Comparison of ENCODE assay signal across 14 cellular contexts in the genomic region with DNA sequence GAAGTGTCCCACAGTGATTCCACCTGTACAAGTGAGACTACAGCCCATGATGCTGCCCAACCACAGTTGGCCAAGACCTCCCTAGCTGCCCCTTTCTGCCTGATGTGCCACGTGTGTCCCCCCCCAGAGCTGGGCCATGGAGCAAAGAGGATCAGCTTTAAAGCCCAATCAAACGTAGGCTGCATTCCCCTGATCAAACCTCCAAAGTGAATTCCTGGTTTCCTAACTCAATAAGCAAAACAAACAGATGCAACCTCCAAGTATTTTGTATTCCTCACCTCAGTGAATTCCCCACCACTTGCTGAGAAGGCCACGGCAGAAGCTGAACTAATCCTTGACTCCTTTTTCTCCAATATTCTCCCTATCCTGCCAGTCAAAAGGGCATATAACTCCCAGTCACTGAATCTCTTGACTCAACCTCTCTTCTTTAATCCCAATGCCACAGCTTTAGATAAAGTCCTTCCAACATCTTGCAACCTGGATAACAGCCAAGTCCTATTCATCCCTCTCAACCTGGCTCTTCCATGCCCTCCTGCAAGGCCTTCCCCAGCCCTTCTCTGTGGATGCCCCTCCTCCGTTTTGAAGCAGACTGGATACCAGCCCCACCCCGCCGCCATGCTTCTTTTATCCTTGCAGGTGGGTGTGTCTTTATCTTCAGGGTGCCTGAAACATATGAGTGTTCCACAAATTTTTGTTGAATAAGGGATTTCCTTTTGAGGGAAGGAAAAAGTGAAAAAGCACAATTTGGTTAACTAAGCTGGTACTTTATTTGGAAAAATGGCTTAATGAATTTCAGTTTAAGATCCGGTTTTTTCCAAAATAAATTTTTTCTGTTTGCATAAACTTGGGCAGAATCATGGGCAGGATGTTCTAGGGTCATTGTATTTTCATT.
DNase-seq lines count a peak whose midpoint lies in the region; ATAC-seq and TF ChIP-seq lines count a peak whose summit lies in the region.
"Had no signal": no experiment of that assay in that cellular context is flagged by ENCODE, and none has a peak within 500 bp of the region (broad histone marks: within the 10 kb centered on the region; RNA-seq: fewer than 3 reads in every experiment).

No MANE protein-coding gene starts in this region.

- peak; percentile 35 for DNase-seq in DMS 273 (lab: John Stamatoyannopoulos, UW; ENCODE audit: unreplicated experiment)
- no peak for DNase-seq in DMS 273 treated with DMSO at 0.1 percent for 48 hours (lab: John Stamatoyannopoulos, UW)
- DNase-seq in CD8-positive, alpha-beta memory T cell, result no peak
- peak; percentile 15 for DNase-seq in RPMI7951 (ENCODE audit: low read depth)
- peak; percentile 46 for DNase-seq in fibroblast of the aortic adventitia (ENCODE audit: low read depth)
- DNase-seq in stimulated activated naive CD4-positive, alpha-beta T cell treated with Interleukin-2 at 50 U/mL for 16 hours (lab: John Stamatoyannopoulos, UW), result no peak
- DNase-seq in SHP77 treated with DMSO at 0.1 percent for 48 hours (lab: John Stamatoyannopoulos, UW), result no peak
- DNase-seq: activated T-cell treated with anti-CD3 and anti-CD28 coated beads, Interleukin-2, amount 50 U/mL, for 48 hours; Calu3; NCI-H187 had no signal

- peaks cover 65 to 78% (median 77%) of the 10 kb centered on the region in 3 donors for H3K4me1 Mint-ChIP-seq in CD8-positive, alpha-beta memory T cell

- no peak overlapping the region for H3K27ac ChIP-seq in CD8-positive, alpha-beta memory T cell (ENCODE audit: low read depth, low read length)
- H3K27ac ChIP-seq: 22Rv1 had no signal

- H3K27me3 ChIP-seq in CD8-positive, alpha-beta memory T cell (ENCODE audit: insufficient read depth, low read length, poor library complexity, severe bottlenecking), result no peaks in the 10 kb centered on the region
- H3K27me3 ChIP-seq: tibial nerve had no signal

- no peak overlapping the region for H3K4me3 ChIP-seq in CD8-positive, alpha-beta memory T cell (ENCODE audit: low read length)
- H3K4me3 ChIP-seq in fibroblast of the aortic adventitia (ENCODE audit: low read depth, low read length), result no peak overlapping the region
- H3K4me3 ChIP-seq: tibial nerve had no signal

- H3K4me3 Mint-ChIP-seq in CD8-positive, alpha-beta memory T cell, result peak overlapping the region in 3 of 7 donors; percentile 7 to 49 (median 48)

- peak overlapping the region; percentile 32 to 88 (median 63) for H3K27ac Mint-ChIP-seq in CD8-positive, alpha-beta memory T cell

- no peak for ATAC-seq in GM18861 (IDR thresholded peaks at IDR 0.05; ENCODE audit: unreplicated experiment)
- ATAC-seq: Panc1 had no signal

- POLR2A ChIA-PET in CD8-positive, alpha-beta memory T cell (lab: Charles Lee), result interaction anchor here (0.7 to 1.1 kb wide), 2 partner anchors 11 to 90 kb away, joined by 3 to 4 read pairs; no protein-coding TSS in a partner anchor

- H3K27me3 Mint-ChIP-seq in CD8-positive, alpha-beta memory T cell, result no peaks in the 10 kb centered on the region

- peaks cover 4% of the 10 kb centered on the region for H3K9me3 ChIP-seq in CD8-positive, alpha-beta memory T cell (ENCODE audit: low read length)

- peaks cover 0 to 5% (median 3%) of the 10 kb centered on the region in 5 donors for H3K9me3 Mint-ChIP-seq in CD8-positive, alpha-beta memory T cell

- H3K4me1 ChIP-seq in CD8-positive, alpha-beta memory T cell (ENCODE audit: insufficient read depth, low read length), result peaks cover 32% of the 10 kb centered on the region

- TF ChIP-seq CTCF in fibroblast of the aortic adventitia (IDR thresholded peaks at IDR 0.05; ENCODE audit: insufficient read depth, low read length), result no peak

- peaks cover 3% of the 10 kb centered on the region for H3K36me3 ChIP-seq in CD8-positive, alpha-beta memory T cell (ENCODE audit: insufficient read depth, low read length)

- peaks cover 13 to 63% (median 19%) of the 10 kb centered on the region in 3 donors for H3K36me3 Mint-ChIP-seq in CD8-positive, alpha-beta memory T cell

- CTCF ChIA-PET in CD8-positive, alpha-beta memory T cell (lab: Charles Lee), result interaction anchor here (1.4 to 3.7 kb wide), 5 partner anchors 14 to 260 kb away, joined by 3 to 35 read pairs (median 6); no protein-coding TSS in a partner anchor

Comparison
In these comparisons a context has a peak if more than half of its experiments do, and no peak if none do; other contexts are left out.
1. DNase-seq: peak in DMS 273 (single experiment), RPMI7951 (single experiment) and fibroblast of the aortic adventitia (single experiment); none in DMS 273 treated with DMSO at 0.1 percent for 48 hours (single experiment), CD8-positive, alpha-beta memory T cell (0 of 5), stimulated activated naive CD4-positive, alpha-beta T cell treated with Interleukin-2 at 50 U/mL for 16 hours (single experiment) and SHP77 treated with DMSO at 0.1 percent for 48 hours (single experiment).